ENCODE assay signal across 29 cellular contexts in the genomic region with DNA sequence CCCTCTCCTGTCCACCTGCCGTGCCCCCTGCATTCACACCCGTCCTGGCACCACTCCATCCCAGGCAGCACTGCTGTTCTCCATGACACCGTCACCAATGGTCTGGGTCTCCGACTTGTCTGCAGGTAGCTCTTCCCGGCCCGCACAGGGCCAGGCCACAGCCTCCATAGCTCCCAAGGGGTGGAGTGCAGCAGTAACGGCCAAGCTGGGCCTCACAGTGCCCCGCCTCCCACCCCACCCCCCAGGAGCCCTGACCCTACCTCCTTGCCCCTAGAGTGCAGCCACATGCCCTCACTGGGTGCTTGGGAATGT.
"Had no signal": no experiment of that assay in that cellular context is flagged by ENCODE, and none has a peak within 500 bp of the region (broad histone marks: within the 10 kb centered on the region; RNA-seq: fewer than 3 reads in every experiment).

No MANE protein-coding gene starts in this region.

- H3K27ac ChIP-seq: ascending aorta, breast epithelium, epithelial cell of prostate, suprapubic skin, transverse colon, vagina had no signal

- H3K36me3 ChIP-seq: ascending aorta, breast epithelium, suprapubic skin, transverse colon, vagina had no signal

- H3K27me3 ChIP-seq: ascending aorta, breast epithelium, suprapubic skin, transverse colon, vagina had no signal

- H3K27ac Mint-ChIP-seq: activated CD4-positive, alpha-beta T cell treated with anti-CD3 and anti-CD28 coated beads, Interleukin-2, amount 10 ng/mL, durations not matched to agents 24 days and 14 days; activated naive CD4-positive, alpha-beta T cell treated with anti-CD3 and anti-CD28 coated beads, Interleukin-2, amount 10 ng/mL, durations not matched to agents 7 days and 5 days; mesothelial cell of epicardium had no signal

- FAIRE-seq: islet of Langerhans had no signal

- H3K4me3 ChIP-seq: ascending aorta, breast epithelium, lung, suprapubic skin, transverse colon, vagina had no signal

- H3K36me3 Mint-ChIP-seq: activated naive CD4-positive, alpha-beta T cell treated with anti-CD3 and anti-CD28 coated beads, Interleukin-2, amount 10 ng/mL, durations not matched to agents 7 days and 5 days; mesothelial cell of epicardium; T-cell had no signal

- DNase-seq: activated CD4-positive, alpha-beta T cell treated with anti-CD3 and anti-CD28 coated beads, Interleukin-2, amount 10 ng/mL, durations not matched to agents 24 days and 14 days; activated CD4-positive, CD25-positive, alpha-beta regulatory T cell; activated CD8-positive, alpha-beta T cell treated with anti-CD3 and anti-CD28 coated beads, Interleukin-2, amount 10 ng/mL, durations not matched to agents 7 days and 5 days; activated effector memory CD4-positive, alpha-beta T cell treated with Interleukin-2 at 50 U/mL for 16 hours; activated T-cell treated with anti-CD3 and anti-CD28 coated beads, Interleukin-2, amount 50 U/mL, for 4 hours; cerebellar nuclear complex; foreskin fibroblast; glutamatergic neuron; hippocampal formation; left cardiac atrium; occipital lobe; posterior cingulate gyrus; stimulated activated CD4-positive, alpha-beta T cell treated with anti-CD3 and anti-CD28 coated beads, Interleukin-12 subunit alpha, Interleukin-12 subunit beta, amount 100 ng/mL, for 4 hours; stimulated activated CD4-positive, alpha-beta T cell treated with anti-CD3 and anti-CD28 coated beads, Interleukin-1b, Interleukin-23, amount 100 ng/mL, for 48 hours; stimulated activated CD8-positive, alpha-beta memory T cell treated with anti-CD3 and anti-CD28 coated beads, Interleukin-4, amount 100 ng/mL, for 48 hours; stimulated activated naive CD8-positive, alpha-beta T cell treated with anti-CD3 and anti-CD28 coated beads, Interleukin-15, Interleukin-2, amounts not matched to agents 100 U/mL and 50 U/mL, for 24 hours; T-cell; T-helper 9 cell; transverse colon had no signal

- H3K27me3 Mint-ChIP-seq: activated CD4-positive, alpha-beta T cell treated with anti-CD3 and anti-CD28 coated beads, Interleukin-2, amount 10 ng/mL, durations not matched to agents 24 days and 14 days; activated naive CD4-positive, alpha-beta T cell treated with anti-CD3 and anti-CD28 coated beads, Interleukin-2, amount 10 ng/mL, durations not matched to agents 7 days and 5 days; T-cell had no signal

- H3K9me3 Mint-ChIP-seq: activated CD4-positive, alpha-beta T cell treated with anti-CD3 and anti-CD28 coated beads, Interleukin-2, amount 10 ng/mL, durations not matched to agents 24 days and 14 days; activated naive CD4-positive, alpha-beta T cell treated with anti-CD3 and anti-CD28 coated beads, Interleukin-2, amount 10 ng/mL, durations not matched to agents 7 days and 5 days; activated T-cell treated with anti-CD3 and anti-CD28 coated beads, Interleukin-2, amount 50 U/mL, for 4 hours; mesothelial cell of epicardium; nephron; T-cell had no signal

- ATAC-seq: activated CD8-positive, alpha-beta T cell treated with anti-CD3 and anti-CD28 coated beads, Interleukin-2, amount 10 ng/mL, durations not matched to agents 7 days and 5 days; activated T-cell treated with anti-CD3 and anti-CD28 coated beads, Interleukin-2, amount 50 U/mL, for 4 hours; left cardiac atrium; stimulated activated naive CD8-positive, alpha-beta T cell treated with anti-CD3 and anti-CD28 coated beads, Interleukin-15, Interleukin-2, amounts not matched to agents 100 U/mL and 50 U/mL, for 24 hours; T-cell had no signal

- H3K4me3 Mint-ChIP-seq: activated CD4-positive, alpha-beta T cell treated with anti-CD3 and anti-CD28 coated beads, Interleukin-2, amount 10 ng/mL, durations not matched to agents 24 days and 14 days; activated CD8-positive, alpha-beta T cell treated with anti-CD3 and anti-CD28 coated beads, Interleukin-2, amount 10 ng/mL, durations not matched to agents 7 days and 5 days; activated naive CD4-positive, alpha-beta T cell treated with anti-CD3 and anti-CD28 coated beads, Interleukin-2, amount 10 ng/mL, durations not matched to agents 7 days and 5 days; activated T-cell treated with anti-CD3 and anti-CD28 coated beads, Interleukin-2, amount 50 U/mL, for 4 hours; mesothelial cell of epicardium; nephron had no signal

- H3K9me3 ChIP-seq: ascending aorta, breast epithelium, suprapubic skin, transverse colon, vagina had no signal
